34 cellular contexts compared by ENCODE assay signal in genomic region chr2:155332016-155332415, GRCh38.
"Had no signal": no experiment of that assay in that cellular context is flagged by ENCODE, and none has a peak within 500 bp of the region (broad histone marks: within the 10 kb centered on the region; RNA-seq: fewer than 3 reads in every experiment).

No MANE protein-coding gene starts in this region.

- DNase-seq: Karpas-422, Kasumi-1, MG63, MM.1S, MV-4-11, NCI-H1048, NCI-H1092, NCI-H1092 treated with DMSO at 0.1 percent for 48 hours, NCI-H1105, NCI-H1105 treated with DMSO at 0.1 percent for 48 hours, NCI-H1417, NCI-H1417 treated with DMSO at 0.1 percent for 48 hours, NCI-H1436, NCI-H1436 treated with DMSO at 0.1 percent for 48 hours, NCI-H146, NCI-H1694, NCI-H1694 treated with DMSO at 0.1 percent for 48 hours, NCI-H187, NCI-H187 treated with DMSO at 0.1 percent for 48 hours, NCI-H1930, NCI-H2029, NCI-H2029 treated with DMSO at 0.1 percent for 48 hours, NCI-H2081, NCI-H2081 treated with DMSO at 0.1 percent for 48 hours, NCI-H2107, NCI-H2171, NCI-H2171 treated with DMSO at 0.1 percent for 48 hours, NCI-H2227 treated with DMSO at 0.1 percent for 48 hours, NCI-H226, NCI-H345, NCI-H446, NCI-H446 treated with DMSO at 0.1 percent for 48 hours, NCI-H510A had no signal

- H3K4me3 ChIP-seq: MG63 had no signal

- H3K27me3 ChIP-seq: MG63 had no signal

- H3K27ac ChIP-seq: KMS-11 had no signal

- H3K36me3 ChIP-seq: MG63 had no signal

- H3K9me3 ChIP-seq: MG63 had no signal

- H3K9ac ChIP-seq: KMS-11 had no signal

- H3K4me2 ChIP-seq: KMS-11 had no signal
